Comparison of ENCODE assay signal across 1 cellular context in the genomic region with DNA sequence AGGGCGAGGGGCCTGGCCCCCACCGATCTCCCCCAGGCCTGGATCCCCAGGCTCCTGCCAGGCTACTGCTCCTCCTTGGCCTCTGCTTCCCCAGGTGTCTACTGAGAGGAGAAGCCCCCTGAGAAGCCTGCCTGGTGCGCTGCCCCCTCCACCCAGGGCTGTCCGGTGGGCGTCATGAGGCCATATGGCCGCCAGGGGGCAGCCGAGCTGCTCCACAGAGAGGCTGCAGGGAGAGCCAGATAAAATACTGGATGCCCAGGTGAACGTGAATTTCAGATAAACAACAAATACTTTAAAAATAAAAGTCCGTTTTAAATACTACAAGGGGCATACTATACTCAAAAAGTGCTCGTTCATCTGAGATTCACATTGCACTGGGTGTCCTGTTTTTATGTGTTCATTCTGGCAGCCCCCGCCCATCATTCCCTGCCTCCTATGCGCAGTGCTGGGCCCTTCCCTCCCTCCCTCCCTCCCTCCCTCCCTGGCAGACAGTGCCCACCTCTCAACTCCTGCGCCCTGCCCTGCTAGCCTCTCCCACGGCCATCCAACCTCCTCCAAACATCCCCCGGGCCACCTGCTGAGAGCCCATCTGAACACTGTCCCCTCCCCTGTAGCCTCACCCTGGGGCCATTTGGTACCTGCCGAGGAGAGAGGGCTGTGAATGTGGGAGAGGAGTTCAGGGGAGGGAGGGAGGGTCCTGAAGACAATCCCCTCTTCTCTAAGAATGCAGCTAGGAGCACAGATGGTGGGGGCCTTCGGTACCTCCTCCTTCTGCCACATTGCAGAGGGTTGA.
TF ChIP-seq lines count a peak whose summit lies in the region.

No MANE protein-coding gene starts in this region.

TF ChIP-seq in HepG2, 621 proteins besides CTCF, POLR2A, EP300 and RAD21 (continued from another document and continues in another):
- TF ChIP-seq MAZ (IDR thresholded peaks at IDR 0.05; ENCODE audit: borderline replicate concordance, low read depth, low read length) (no peak), MAZ (CRISPR knock-in tag; IDR thresholded peaks at IDR 0.05; ENCODE audit: low read depth) (no peak), ZNF235 (CRISPR knock-in tag; IDR thresholded peaks at IDR 0.05; ENCODE audit: borderline replicate concordance) (no peak), CHD4 (IDR thresholded peaks at IDR 0.05; ENCODE audit: borderline replicate concordance, low read length) (no peak), ZNF337 (CRISPR knock-in tag; IDR thresholded peaks at IDR 0.05; ENCODE audit: borderline replicate concordance, low read depth) (no peak), FOSL2 (CRISPR knock-in tag; IDR thresholded peaks at IDR 0.05) (0 out of 2 replicates have a peak, but pooled peaks have one; percentile 8), KLF13 (CRISPR knock-in tag; IDR thresholded peaks at IDR 0.05) (no peak), ZNF777 (CRISPR knock-in tag; IDR thresholded peaks at IDR 0.05) (no peak), MEF2D (CRISPR knock-in tag; IDR thresholded peaks at IDR 0.05) (no peak), RORA (CRISPR knock-in tag; IDR thresholded peaks at IDR 0.05) (no peak), ZBTB7B (CRISPR knock-in tag; IDR thresholded peaks at IDR 0.05) (peak; percentile 38; the same call in 1 of the 2 replicates), NFKBIZ (CRISPR knock-in tag; IDR thresholded peaks at IDR 0.05) (no peak), ZNF776 (CRISPR knock-in tag; IDR thresholded peaks at IDR 0.05) (no peak), CEBPB (IDR thresholded peaks at IDR 0.05; ENCODE audit: borderline replicate concordance, low read depth, low read length) (no peak), BRD4 (CRISPR knock-in tag; IDR thresholded peaks at IDR 0.05) (no peak), ZNF510 (CRISPR knock-in tag; IDR thresholded peaks at IDR 0.05; ENCODE audit: low read depth) (no peak), GATAD1 (CRISPR knock-in tag; IDR thresholded peaks at IDR 0.05) (no peak), ZBTB20 (CRISPR knock-in tag; IDR thresholded peaks at IDR 0.05; ENCODE audit: borderline replicate concordance, low read depth) (no peak), ATF1 (CRISPR knock-in tag; IDR thresholded peaks at IDR 0.05) (no peak), CENPT (CRISPR knock-in tag; IDR thresholded peaks at IDR 0.05; ENCODE audit: low read depth) (no peak), XRCC5 (optimal IDR thresholded peaks at IDR 0.05; ENCODE audit: low read length) (peak; percentile 57), MAFK (conservative IDR thresholded peaks at IDR 0.05 in 1 of 2, IDR thresholded peaks at IDR 0.05 in 1 of 2; ENCODE audit: low read length in 2 of 2) (no peak), STAG1 (CRISPR knock-in tag; IDR thresholded peaks at IDR 0.05) (peak; percentile 67), ZNF598 (CRISPR knock-in tag; IDR thresholded peaks at IDR 0.05; ENCODE audit: borderline replicate concordance) (no peak), ZNF850 (CRISPR knock-in tag; conservative IDR thresholded peaks at IDR 0.05) (no peak), NFYB (CRISPR knock-in tag; IDR thresholded peaks at IDR 0.05) (no peak), ZNF572 (CRISPR knock-in tag; IDR thresholded peaks at IDR 0.05) (no peak), ZNF703 (CRISPR knock-in tag; IDR thresholded peaks at IDR 0.05; ENCODE audit: borderline replicate concordance) (no peak)
- TF ChIP-seq, protein P1, sequence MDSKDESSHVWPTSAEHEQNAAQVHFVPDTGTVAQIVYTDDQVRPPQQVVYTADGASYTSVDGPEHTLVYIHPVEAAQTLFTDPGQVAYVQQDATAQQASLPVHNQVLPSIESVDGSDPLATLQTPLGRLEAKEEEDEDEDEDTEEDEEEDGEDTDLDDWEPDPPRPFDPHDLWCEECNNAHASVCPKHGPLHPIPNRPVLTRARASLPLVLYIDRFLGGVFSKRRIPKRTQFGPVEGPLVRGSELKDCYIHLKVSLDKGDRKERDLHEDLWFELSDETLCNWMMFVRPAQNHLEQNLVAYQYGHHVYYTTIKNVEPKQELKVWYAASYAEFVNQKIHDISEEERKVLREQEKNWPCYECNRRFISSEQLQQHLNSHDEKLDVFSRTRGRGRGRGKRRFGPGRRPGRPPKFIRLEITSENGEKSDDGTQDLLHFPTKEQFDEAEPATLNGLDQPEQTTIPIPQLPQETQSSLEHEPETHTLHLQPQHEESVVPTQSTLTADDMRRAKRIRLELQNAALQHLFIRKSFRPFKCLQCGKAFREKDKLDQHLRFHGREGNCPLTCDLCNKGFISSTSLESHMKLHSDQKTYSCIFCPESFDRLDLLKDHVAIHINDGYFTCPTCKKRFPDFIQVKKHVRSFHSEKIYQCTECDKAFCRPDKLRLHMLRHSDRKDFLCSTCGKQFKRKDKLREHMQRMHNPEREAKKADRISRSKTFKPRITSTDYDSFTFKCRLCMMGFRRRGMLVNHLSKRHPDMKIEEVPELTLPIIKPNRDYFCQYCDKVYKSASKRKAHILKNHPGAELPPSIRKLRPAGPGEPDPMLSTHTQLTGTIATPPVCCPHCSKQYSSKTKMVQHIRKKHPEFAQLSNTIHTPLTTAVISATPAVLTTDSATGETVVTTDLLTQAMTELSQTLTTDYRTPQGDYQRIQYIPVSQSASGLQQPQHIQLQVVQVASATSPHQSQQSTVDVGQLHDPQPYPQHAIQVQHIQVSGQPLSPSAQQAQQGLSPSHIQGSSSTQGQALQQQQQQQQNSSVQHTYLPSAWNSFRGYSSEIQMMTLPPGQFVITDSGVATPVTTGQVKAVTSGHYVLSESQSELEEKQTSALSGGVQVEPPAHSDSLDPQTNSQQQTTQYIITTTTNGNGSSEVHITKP (CRISPR knock-in tag; IDR thresholded peaks at IDR 0.05; ENCODE audit: low read depth) = no peak
- TF ChIP-seq, protein P2, sequence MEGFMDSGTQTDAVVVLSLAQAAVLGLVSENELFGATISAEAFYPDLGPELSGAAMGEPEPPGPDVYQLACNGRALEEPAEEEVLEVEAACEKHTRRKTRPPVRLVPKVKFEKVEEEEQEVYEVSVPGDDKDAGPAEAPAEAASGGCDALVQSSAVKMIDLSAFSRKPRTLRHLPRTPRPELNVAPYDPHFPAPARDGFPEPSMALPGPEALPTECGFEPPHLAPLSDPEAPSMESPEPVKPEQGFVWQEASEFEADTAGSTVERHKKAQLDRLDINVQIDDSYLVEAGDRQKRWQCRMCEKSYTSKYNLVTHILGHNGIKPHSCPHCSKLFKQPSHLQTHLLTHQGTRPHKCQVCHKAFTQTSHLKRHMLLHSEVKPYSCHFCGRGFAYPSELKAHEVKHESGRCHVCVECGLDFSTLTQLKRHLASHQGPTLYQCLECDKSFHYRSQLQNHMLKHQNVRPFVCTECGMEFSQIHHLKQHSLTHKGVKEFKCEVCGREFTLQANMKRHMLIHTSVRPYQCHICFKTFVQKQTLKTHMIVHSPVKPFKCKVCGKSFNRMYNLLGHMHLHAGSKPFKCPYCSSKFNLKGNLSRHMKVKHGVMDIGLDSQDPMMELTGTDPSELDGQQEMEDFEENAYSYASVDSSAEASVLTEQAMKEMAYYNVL (CRISPR knock-in tag; IDR thresholded peaks at IDR 0.05; ENCODE audit: borderline replicate concordance) = no peak
- TF ChIP-seq, protein P3, sequence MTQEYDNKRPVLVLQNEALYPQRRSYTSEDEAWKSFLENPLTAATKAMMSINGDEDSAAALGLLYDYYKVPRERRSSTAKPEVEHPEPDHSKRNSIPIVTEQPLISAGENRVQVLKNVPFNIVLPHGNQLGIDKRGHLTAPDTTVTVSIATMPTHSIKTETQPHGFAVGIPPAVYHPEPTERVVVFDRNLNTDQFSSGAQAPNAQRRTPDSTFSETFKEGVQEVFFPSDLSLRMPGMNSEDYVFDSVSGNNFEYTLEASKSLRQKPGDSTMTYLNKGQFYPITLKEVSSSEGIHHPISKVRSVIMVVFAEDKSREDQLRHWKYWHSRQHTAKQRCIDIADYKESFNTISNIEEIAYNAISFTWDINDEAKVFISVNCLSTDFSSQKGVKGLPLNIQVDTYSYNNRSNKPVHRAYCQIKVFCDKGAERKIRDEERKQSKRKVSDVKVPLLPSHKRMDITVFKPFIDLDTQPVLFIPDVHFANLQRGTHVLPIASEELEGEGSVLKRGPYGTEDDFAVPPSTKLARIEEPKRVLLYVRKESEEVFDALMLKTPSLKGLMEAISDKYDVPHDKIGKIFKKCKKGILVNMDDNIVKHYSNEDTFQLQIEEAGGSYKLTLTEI (CRISPR knock-in tag; conservative IDR thresholded peaks at IDR 0.05) = no peak
- TF ChIP-seq, protein P4, sequence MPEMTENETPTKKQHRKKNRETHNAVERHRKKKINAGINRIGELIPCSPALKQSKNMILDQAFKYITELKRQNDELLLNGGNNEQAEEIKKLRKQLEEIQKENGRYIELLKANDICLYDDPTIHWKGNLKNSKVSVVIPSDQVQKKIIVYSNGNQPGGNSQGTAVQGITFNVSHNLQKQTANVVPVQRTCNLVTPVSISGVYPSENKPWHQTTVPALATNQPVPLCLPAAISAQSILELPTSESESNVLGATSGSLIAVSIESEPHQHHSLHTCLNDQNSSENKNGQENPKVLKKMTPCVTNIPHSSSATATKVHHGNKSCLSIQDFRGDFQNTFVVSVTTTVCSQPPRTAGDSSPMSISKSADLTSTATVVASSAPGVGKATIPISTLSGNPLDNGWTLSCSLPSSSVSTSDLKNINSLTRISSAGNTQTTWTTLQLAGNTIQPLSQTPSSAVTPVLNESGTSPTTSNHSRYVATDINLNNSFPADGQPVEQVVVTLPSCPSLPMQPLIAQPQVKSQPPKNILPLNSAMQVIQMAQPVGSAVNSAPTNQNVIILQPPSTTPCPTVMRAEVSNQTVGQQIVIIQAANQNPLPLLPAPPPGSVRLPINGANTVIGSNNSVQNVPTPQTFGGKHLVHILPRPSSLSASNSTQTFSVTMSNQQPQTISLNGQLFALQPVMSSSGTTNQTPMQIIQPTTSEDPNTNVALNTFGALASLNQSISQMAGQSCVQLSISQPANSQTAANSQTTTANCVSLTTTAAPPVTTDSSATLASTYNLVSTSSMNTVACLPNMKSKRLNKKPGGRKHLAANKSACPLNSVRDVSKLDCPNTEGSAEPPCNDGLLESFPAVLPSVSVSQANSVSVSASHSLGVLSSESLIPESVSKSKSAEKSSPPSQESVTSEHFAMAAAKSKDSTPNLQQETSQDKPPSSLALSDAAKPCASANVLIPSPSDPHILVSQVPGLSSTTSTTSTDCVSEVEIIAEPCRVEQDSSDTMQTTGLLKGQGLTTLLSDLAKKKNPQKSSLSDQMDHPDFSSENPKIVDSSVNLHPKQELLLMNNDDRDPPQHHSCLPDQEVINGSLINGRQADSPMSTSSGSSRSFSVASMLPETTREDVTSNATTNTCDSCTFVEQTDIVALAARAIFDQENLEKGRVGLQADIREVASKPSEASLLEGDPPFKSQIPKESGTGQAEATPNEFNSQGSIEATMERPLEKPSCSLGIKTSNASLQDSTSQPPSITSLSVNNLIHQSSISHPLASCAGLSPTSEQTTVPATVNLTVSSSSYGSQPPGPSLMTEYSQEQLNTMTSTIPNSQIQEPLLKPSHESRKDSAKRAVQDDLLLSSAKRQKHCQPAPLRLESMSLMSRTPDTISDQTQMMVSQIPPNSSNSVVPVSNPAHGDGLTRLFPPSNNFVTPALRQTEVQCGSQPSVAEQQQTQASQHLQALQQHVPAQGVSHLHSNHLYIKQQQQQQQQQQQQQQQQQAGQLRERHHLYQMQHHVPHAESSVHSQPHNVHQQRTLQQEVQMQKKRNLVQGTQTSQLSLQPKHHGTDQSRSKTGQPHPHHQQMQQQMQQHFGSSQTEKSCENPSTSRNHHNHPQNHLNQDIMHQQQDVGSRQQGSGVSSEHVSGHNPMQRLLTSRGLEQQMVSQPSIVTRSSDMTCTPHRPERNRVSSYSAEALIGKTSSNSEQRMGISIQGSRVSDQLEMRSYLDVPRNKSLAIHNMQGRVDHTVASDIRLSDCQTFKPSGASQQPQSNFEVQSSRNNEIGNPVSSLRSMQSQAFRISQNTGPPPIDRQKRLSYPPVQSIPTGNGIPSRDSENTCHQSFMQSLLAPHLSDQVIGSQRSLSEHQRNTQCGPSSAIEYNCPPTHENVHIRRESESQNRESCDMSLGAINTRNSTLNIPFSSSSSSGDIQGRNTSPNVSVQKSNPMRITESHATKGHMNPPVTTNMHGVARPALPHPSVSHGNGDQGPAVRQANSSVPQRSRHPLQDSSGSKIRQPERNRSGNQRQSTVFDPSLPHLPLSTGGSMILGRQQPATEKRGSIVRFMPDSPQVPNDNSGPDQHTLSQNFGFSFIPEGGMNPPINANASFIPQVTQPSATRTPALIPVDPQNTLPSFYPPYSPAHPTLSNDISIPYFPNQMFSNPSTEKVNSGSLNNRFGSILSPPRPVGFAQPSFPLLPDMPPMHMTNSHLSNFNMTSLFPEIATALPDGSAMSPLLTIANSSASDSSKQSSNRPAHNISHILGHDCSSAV (CRISPR knock-in tag; IDR thresholded peaks at IDR 0.05; ENCODE audit: borderline replicate concordance) = no peak
- TF ChIP-seq, protein P5, sequence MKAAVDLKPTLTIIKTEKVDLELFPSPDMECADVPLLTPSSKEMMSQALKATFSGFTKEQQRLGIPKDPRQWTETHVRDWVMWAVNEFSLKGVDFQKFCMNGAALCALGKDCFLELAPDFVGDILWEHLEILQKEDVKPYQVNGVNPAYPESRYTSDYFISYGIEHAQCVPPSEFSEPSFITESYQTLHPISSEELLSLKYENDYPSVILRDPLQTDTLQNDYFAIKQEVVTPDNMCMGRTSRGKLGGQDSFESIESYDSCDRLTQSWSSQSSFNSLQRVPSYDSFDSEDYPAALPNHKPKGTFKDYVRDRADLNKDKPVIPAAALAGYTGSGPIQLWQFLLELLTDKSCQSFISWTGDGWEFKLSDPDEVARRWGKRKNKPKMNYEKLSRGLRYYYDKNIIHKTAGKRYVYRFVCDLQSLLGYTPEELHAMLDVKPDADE (CRISPR knock-in tag; IDR thresholded peaks at IDR 0.05) = no peak
